18 cellular contexts compared by ENCODE assay signal in the genomic region with DNA sequence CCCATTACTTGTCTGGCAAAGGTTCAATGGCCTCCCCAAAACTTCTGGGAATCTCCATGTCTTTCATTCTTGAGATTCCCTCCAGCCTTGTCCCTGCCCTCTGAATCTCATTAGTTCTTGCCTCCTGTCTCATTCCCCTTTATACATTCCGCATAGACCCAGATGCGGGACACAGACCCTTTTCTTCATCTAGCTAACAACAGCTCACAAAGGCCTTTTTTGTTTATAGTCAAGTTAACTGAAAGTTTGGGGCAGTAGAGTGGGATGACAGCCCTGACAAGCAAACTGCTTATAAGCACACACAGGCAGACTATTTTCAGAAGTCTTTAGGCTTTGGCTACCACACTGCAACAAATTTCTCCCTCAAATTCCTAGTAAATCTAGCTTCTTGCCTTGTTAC.
A peak's percentile ranks its signal among the peaks of the same experiment; 100 is the strongest.
DNase-seq lines count a peak whose midpoint lies in the region; TF ChIP-seq lines count a peak whose summit lies in the region.
"Had no signal": no experiment of that assay in that cellular context is flagged by ENCODE, and none has a peak within 500 bp of the region (broad histone marks: within the 10 kb centered on the region; RNA-seq: fewer than 3 reads in every experiment).

No MANE protein-coding gene starts in this region.

- no peaks in the 10 kb centered on the region for H3K27me3 Mint-ChIP-seq in brain

- peak; percentile 59 for DNase-seq in AG10803 (ENCODE audit: low read depth)
- DNase-seq in medulla oblongata (ENCODE audit: extremely low spot score): peak; percentile 80
- peak; percentile 10 for DNase-seq in retina
- DNase-seq in hepatic stellate cell (ENCODE audit: low spot score): no peak
- no peak for DNase-seq in GM13976 (ENCODE audit: low spot score)
- DNase-seq in BE2C: no peak
- DNase-seq in stimulated activated CD4-positive, alpha-beta T cell treated with anti-CD3 and anti-CD28 coated beads, Interleukin-4, amount 100 ng/mL, for 1 hour: no peak
- DNase-seq: COR-L47; KBM-7; NCI-H146; NCI-H2081 treated with DMSO at 0.1 percent for 48 hours; NCI-H524 treated with DMSO at 0.1 percent for 48 hours; NK-92 treated with Interleukin-12 subunit alpha and Interleukin-12 subunit beta, amount 100 ng/mL, for 24 hours; OCI-M1; SJCRH30 had no signal

- no peaks in the 10 kb centered on the region for H3K4me1 ChIP-seq in BE2C
- H3K4me1 ChIP-seq: SJCRH30 had no signal

- H3K9me3 Mint-ChIP-seq in brain: peaks cover 0 to under 1% (median under 1%) of the 10 kb centered on the region in 5 experiments

- H3K4me1 Mint-ChIP-seq in brain: peaks cover 20% of the 10 kb centered on the region

- no peaks in the 10 kb centered on the region for H3K9me3 ChIP-seq in BE2C
- H3K9me3 ChIP-seq: SJCRH30 had no signal

- no peaks in the 10 kb centered on the region for H3K36me3 Mint-ChIP-seq in brain

- H3K4me3 ChIP-seq in AG10803 (ENCODE audit: low read length) (no peak overlapping the region), BE2C (ENCODE audit: low read depth, low read length) (no peak overlapping the region)
- H3K4me3 ChIP-seq: GM12878, GM23248, SJCRH30 had no signal

- in situ Hi-C loops in GM13976 (cut with MboI; ENCODE audit: low sequenced_read_pairs, unreplicated experiment): no loop called here

- no peaks in the 10 kb centered on the region for H3K36me3 ChIP-seq in BE2C
- H3K36me3 ChIP-seq: SJCRH30 had no signal

- no peak for TF ChIP-seq CTCF in AG10803 (conservative IDR thresholded peaks at IDR 0.05; ENCODE audit: low read length)
- no peak for TF ChIP-seq CTCF in brain (conservative IDR thresholded peaks at IDR 0.05)
- TF ChIP-seq CTCF in GM13976 (IDR thresholded peaks at IDR 0.05; ENCODE audit: borderline replicate concordance, control extremely low read depth, extremely low read depth, insufficient read depth, missing control alignments): no peak
- no peak for TF ChIP-seq CTCF in BE2C (IDR thresholded peaks at IDR 0.05; ENCODE audit: low read depth, low read length)

- H3K4me3 Mint-ChIP-seq in brain: no peak overlapping the region

- peak overlapping the region in 4 of 5 experiments; percentile 15 to 56 (median 39) for H3K27ac Mint-ChIP-seq in brain

- H3K27me3 ChIP-seq in BE2C: no peaks in the 10 kb centered on the region; the same call in 1 of the 2 replicates
- H3K27me3 ChIP-seq: SJCRH30 had no signal

Comparison
In these comparisons a context has a peak if more than half of its experiments do, and no peak if none do; other contexts are left out.
1. DNase-seq: peak in AG10803 (single experiment), medulla oblongata (single experiment) and retina (single experiment); none in hepatic stellate cell (single experiment), GM13976 (single experiment), BE2C (single experiment) and stimulated activated CD4-positive, alpha-beta T cell treated with anti-CD3 and anti-CD28 coated beads, Interleukin-4, amount 100 ng/mL, for 1 hour (single experiment).